Comparison of ENCODE assay signal across 1 cellular context in the genomic region with DNA sequence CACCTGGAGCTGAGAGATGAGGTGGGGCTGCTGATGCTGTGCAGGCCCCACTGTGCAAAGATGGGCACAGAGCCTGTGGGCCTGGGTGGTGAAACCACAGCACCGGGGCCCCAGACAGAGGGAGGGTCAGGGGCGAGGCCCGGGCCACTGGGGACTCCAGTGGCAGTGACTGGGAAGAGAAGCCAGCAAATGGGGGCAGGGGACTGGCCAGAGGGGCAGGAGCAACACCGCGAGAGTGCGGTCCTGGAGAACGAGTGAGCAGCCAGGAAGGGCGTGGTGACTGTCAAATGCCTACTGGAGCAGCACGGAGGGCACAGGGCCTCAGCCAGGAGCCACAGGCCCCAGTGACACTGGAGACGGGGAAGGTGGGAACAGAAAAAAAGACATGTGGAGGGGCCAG.
TF ChIP-seq lines count a peak whose summit lies in the region.

No MANE protein-coding gene starts in this region.

TF ChIP-seq in HepG2, 621 proteins besides CTCF, POLR2A, EP300 and RAD21:
- no peak for TF ChIP-seq SMAD3 (CRISPR knock-in tag; IDR thresholded peaks at IDR 0.05)
- no peak for TF ChIP-seq CENPX (CRISPR knock-in tag; IDR thresholded peaks at IDR 0.05)
- TF ChIP-seq KDM5A (IDR thresholded peaks at IDR 0.05; ENCODE audit: borderline replicate concordance, low read length) = no peak
- TF ChIP-seq, protein P1, sequence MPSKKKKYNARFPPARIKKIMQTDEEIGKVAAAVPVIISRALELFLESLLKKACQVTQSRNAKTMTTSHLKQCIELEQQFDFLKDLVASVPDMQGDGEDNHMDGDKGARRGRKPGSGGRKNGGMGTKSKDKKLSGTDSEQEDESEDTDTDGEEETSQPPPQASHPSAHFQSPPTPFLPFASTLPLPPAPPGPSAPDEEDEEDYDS (CRISPR knock-in tag; IDR thresholded peaks at IDR 0.05) = no peak
- no peak for TF ChIP-seq PHF5A (CRISPR knock-in tag; IDR thresholded peaks at IDR 0.05; ENCODE audit: low read depth, unreplicated experiment)
- TF ChIP-seq, protein P2, sequence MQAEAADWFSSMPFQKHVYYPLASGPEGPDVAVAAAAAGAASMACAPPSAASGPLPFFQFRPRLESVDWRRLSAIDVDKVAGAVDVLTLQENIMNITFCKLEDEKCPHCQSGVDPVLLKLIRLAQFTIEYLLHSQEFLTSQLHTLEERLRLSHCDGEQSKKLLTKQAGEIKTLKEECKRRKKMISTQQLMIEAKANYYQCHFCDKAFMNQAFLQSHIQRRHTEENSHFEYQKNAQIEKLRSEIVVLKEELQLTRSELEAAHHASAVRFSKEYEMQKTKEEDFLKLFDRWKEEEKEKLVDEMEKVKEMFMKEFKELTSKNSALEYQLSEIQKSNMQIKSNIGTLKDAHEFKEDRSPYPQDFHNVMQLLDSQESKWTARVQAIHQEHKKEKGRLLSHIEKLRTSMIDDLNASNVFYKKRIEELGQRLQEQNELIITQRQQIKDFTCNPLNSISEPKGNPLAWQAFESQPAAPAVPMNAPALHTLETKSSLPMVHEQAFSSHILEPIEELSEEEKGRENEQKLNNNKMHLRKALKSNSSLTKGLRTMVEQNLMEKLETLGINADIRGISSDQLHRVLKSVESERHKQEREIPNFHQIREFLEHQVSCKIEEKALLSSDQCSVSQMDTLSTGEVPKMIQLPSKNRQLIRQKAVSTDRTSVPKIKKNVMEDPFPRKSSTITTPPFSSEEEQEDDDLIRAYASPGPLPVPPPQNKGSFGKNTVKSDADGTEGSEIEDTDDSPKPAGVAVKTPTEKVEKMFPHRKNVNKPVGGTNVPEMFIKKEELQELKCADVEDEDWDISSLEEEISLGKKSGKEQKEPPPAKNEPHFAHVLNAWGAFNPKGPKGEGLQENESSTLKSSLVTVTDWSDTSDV (CRISPR knock-in tag; IDR thresholded peaks at IDR 0.05) = no peak
- no peak for TF ChIP-seq SP140L (CRISPR knock-in tag; IDR thresholded peaks at IDR 0.05; ENCODE audit: borderline replicate concordance)
